In genomic region chr2:241546771-241547498, GRCh38 we compare ENCODE assay signal across 1 cellular context.
TF ChIP-seq lines count a peak whose summit lies in the region.

No MANE protein-coding gene starts in this region.

TF ChIP-seq in HepG2, 621 proteins besides CTCF, POLR2A, EP300 and RAD21 (continued from another document and continues in another):
- TF ChIP-seq THAP7 (CRISPR knock-in tag; IDR thresholded peaks at IDR 0.05) (no peak; the same call in 1 of the 2 replicates), ZNF18 (CRISPR knock-in tag; IDR thresholded peaks at IDR 0.05; ENCODE audit: insufficient replicate concordance) (peak; percentile 69), TCF7L2 (IDR thresholded peaks at IDR 0.05; ENCODE audit: low read depth, low read length) (no peak), NR0B2 (CRISPR knock-in tag; IDR thresholded peaks at IDR 0.05) (no peak), ZFP1 (CRISPR knock-in tag; IDR thresholded peaks at IDR 0.05) (no peak), CCDC6 (CRISPR knock-in tag; IDR thresholded peaks at IDR 0.05) (no peak), MAFG (CRISPR knock-in tag; IDR thresholded peaks at IDR 0.05) (no peak), HHEX (CRISPR knock-in tag; IDR thresholded peaks at IDR 0.05) (no peak), CEBPB (IDR thresholded peaks at IDR 0.05; ENCODE audit: borderline replicate concordance, low read depth, low read length) (no peak), SKI (IDR thresholded peaks at IDR 0.05; ENCODE audit: partially characterized antibody) (no peak), NR2F2 (IDR thresholded peaks at IDR 0.05; ENCODE audit: borderline replicate concordance, low read depth) (peak; percentile 9; the same call in 1 of the 2 replicates), ZNF124 (CRISPR knock-in tag; IDR thresholded peaks at IDR 0.05) (0 out of 2 replicates have a peak, but pooled peaks have one; percentile 32), FOXP4 (CRISPR knock-in tag; IDR thresholded peaks at IDR 0.05) (peak; percentile 28; the same call in 1 of the 2 replicates), TMF1 (CRISPR knock-in tag; IDR thresholded peaks at IDR 0.05; ENCODE audit: low read depth) (no peak), ZNF572 (CRISPR knock-in tag; IDR thresholded peaks at IDR 0.05) (0 out of 2 replicates have a peak, but pooled peaks have one; percentile 20), TRIM22 (IDR thresholded peaks at IDR 0.05) (no peak), ZFP62 (CRISPR knock-in tag; IDR thresholded peaks at IDR 0.05) (no peak), ZBTB46 (CRISPR knock-in tag; IDR thresholded peaks at IDR 0.05; ENCODE audit: borderline replicate concordance) (no peak), ZBTB4 (CRISPR knock-in tag; IDR thresholded peaks at IDR 0.05; ENCODE audit: borderline replicate concordance) (0 out of 2 replicates have a peak, but pooled peaks have one; percentile 36), ZNF232 (CRISPR knock-in tag; IDR thresholded peaks at IDR 0.05; ENCODE audit: borderline replicate concordance) (0 out of 2 replicates have a peak, but pooled peaks have one; percentile 22), ZNF24 (IDR thresholded peaks at IDR 0.05) (no peak), ZNF512B (CRISPR knock-in tag; IDR thresholded peaks at IDR 0.05; ENCODE audit: borderline replicate concordance) (no peak), CREBL2 (CRISPR knock-in tag; IDR thresholded peaks at IDR 0.05; ENCODE audit: borderline replicate concordance) (no peak), NRL (CRISPR knock-in tag; IDR thresholded peaks at IDR 0.05; ENCODE audit: borderline replicate concordance) (no peak), MLXIP (CRISPR knock-in tag; IDR thresholded peaks at IDR 0.05; ENCODE audit: borderline replicate concordance) (no peak), PRDM10 (CRISPR knock-in tag; IDR thresholded peaks at IDR 0.05; ENCODE audit: low read depth) (no peak), ZNF33B (CRISPR knock-in tag; IDR thresholded peaks at IDR 0.05) (no peak), GTF3A (CRISPR knock-in tag; conservative IDR thresholded peaks at IDR 0.05) (no peak), CEBPG (CRISPR knock-in tag; IDR thresholded peaks at IDR 0.05) (no peak), NR2C2 (CRISPR knock-in tag; IDR thresholded peaks at IDR 0.05; ENCODE audit: borderline replicate concordance) (no peak), MLX (CRISPR knock-in tag; IDR thresholded peaks at IDR 0.05) (no peak), SNAI1 (CRISPR knock-in tag; IDR thresholded peaks at IDR 0.05; ENCODE audit: borderline replicate concordance) (no peak), FLYWCH1 (CRISPR knock-in tag; IDR thresholded peaks at IDR 0.05) (0 out of 2 replicates have a peak, but pooled peaks have one; percentile 57), POGZ (CRISPR knock-in tag; IDR thresholded peaks at IDR 0.05) (0 out of 2 replicates have a peak, but pooled peaks have one; percentile 11)
